In genomic region chr9:2087500-2088313, GRCh38 we compare ENCODE assay signal across 8 cellular contexts.
DNase-seq lines count a peak whose midpoint lies in the region; ATAC-seq, FAIRE-seq and TF ChIP-seq lines count a peak whose summit lies in the region.

No MANE protein-coding gene starts in this region.

- FAIRE-seq in islet of Langerhans (lab: Jason Lieb, UNC), result peak; percentile 77

- H3K36me3 Mint-ChIP-seq in type B pancreatic cell, result peaks cover 59% of the 10 kb centered on the region

- peaks cover 80% of the 10 kb centered on the region for H3K36me3 ChIP-seq in adipocyte (ENCODE audit: control insufficient read depth, insufficient read depth, low read length, severe bottlenecking)

- H3K9me3 ChIP-seq in adipocyte (ENCODE audit: control insufficient read depth, low read length), result no peaks in the 10 kb centered on the region

- H3K4me1 Mint-ChIP-seq in type B pancreatic cell (ENCODE audit: unreplicated experiment), result no peaks in the 10 kb centered on the region

- no peak overlapping the region for H3K4me3 Mint-ChIP-seq in type B pancreatic cell

- H3K27me3 ChIP-seq in adipocyte (replicated peaks; ENCODE audit: control insufficient read depth, insufficient read depth, low read length), result no peaks in the 10 kb centered on the region

- in situ Hi-C loops in Caki2 (cut with HindIII; ENCODE audit: low pct_unique_long_range_greater_than_20kb, low sequenced_read_pairs), result no loop called here

- TF ChIP-seq CTCF in type B pancreatic cell (conservative IDR thresholded peaks at IDR 0.05), result peak; percentile 74

- no peak overlapping the region for H3K4me3 ChIP-seq in adipocyte (ENCODE audit: low read length)

- no peaks in the 10 kb centered on the region for H3K27me3 Mint-ChIP-seq in type B pancreatic cell

- ATAC-seq in GM18520 (IDR thresholded peaks at IDR 0.05; ENCODE audit: unreplicated experiment) (peak; percentile 41), HG02973 (IDR thresholded peaks at IDR 0.05; ENCODE audit: unreplicated experiment) (peak; percentile 80)

- DNase-seq in Caki2 (ENCODE audit: low read depth) (peak; percentile 5), NCI-H2227 treated with DMSO at 0.1 percent for 48 hours (lab: John Stamatoyannopoulos, UW) (peak; percentile 14), adipocyte (ENCODE audit: low read depth) (peak; percentile 38), type B pancreatic cell (ENCODE audit: extremely low spot score, unreplicated experiment) (no peak), NCI-H2029 (lab: John Stamatoyannopoulos, UW) (no peak)

- H3K9ac ChIP-seq in adipocyte (ENCODE audit: low read length), result no peak overlapping the region

- H3K4me1 ChIP-seq in adipocyte (ENCODE audit: control insufficient read depth, insufficient read depth, low read length), result peaks cover 21% of the 10 kb centered on the region

- H3K27ac Mint-ChIP-seq in type B pancreatic cell, result no peak overlapping the region

- H3K9me3 Mint-ChIP-seq in type B pancreatic cell, result no peaks in the 10 kb centered on the region

Comparison
In these comparisons a context has a peak if more than half of its experiments do, and no peak if none do; other contexts are left out.
1. DNase-seq: peak in Caki2 (single experiment), NCI-H2227 treated with DMSO at 0.1 percent for 48 hours (single experiment) and adipocyte (single experiment); none in type B pancreatic cell (single experiment) and NCI-H2029 (single experiment).